Comparison of ENCODE assay signal across 22 cellular contexts in genomic region chr15:35374661-35375060, GRCh38.
A peak's percentile ranks its signal among the peaks of the same experiment; 100 is the strongest.
DNase-seq lines count a peak whose midpoint lies in the region; FAIRE-seq lines count a peak whose summit lies in the region.
"Had no signal": no experiment of that assay in that cellular context is flagged by ENCODE, and none has a peak within 500 bp of the region (broad histone marks: within the 10 kb centered on the region; RNA-seq: fewer than 3 reads in every experiment).

No MANE protein-coding gene starts in this region.

- no peak for FAIRE-seq in frontal cortex (lab: Jason Lieb, UNC)
- FAIRE-seq: A204.1, GM12891, GM19239 had no signal

- DNase-seq in NCI-H69 (lab: John Stamatoyannopoulos, UW), result peak; percentile 29
- peak; percentile 32 for DNase-seq in cerebellum (ENCODE audit: low spot score)
- DNase-seq in frontal cortex (ENCODE audit: low spot score in 2 of 2), result no peak
- DNase-seq in HuH-7.5 (ENCODE audit: low spot score), result no peak
- no peak for DNase-seq in NCI-H446 treated with DMSO at 0.1 percent for 48 hours (lab: John Stamatoyannopoulos, UW)
- DNase-seq: 8988T; ACHN; BE2C; CD4-positive, alpha-beta memory T cell; CD4-positive, CD25-positive, alpha-beta regulatory T cell; CD8-positive, alpha-beta memory T cell; COR-L47; DMS 273 treated with DMSO at 0.1 percent for 48 hours; DMS153; DMS53; DMS79; DND-41; EL; GF-D8 had no signal

Comparison
In these comparisons a context has a peak if more than half of its experiments do, and no peak if none do; other contexts are left out.
1. DNase-seq: peak in NCI-H69 (single experiment) and cerebellum (single experiment); none in frontal cortex (0 of 2), HuH-7.5 (single experiment) and NCI-H446 treated with DMSO at 0.1 percent for 48 hours (single experiment).